ENCODE assay signal across 10 cellular contexts in the genomic region with DNA sequence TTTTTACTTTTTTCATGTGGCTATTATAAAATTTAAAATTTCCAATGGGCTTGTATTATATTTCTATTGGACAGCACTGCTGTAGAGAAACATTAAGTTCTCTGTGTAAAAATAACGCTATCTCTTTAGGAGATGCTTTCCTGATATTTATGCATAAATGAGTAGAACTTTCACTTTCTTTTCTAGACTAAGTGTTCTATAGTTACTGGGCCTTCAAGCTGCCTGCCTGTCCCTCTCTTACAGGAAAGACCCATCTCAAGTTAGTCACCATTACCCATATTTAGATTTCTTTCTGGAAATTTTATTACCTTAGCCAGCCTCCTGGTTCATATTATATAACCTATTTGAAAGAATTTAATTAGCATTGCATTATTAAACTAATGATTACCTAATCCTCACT. TPM values are rescaled to one million over a fixed set of nuclear protein-coding genes. Genes with fewer than 3 reads are reported as not detected.
A peak's percentile ranks its signal among the peaks of the same experiment; 100 is the strongest.
DNase-seq lines count a peak whose midpoint lies in the region; ATAC-seq, FAIRE-seq and TF ChIP-seq lines count a peak whose summit lies in the region.
"Had no signal": no experiment of that assay in that cellular context is flagged by ENCODE, and none has a peak within 500 bp of the region (broad histone marks: within the 10 kb centered on the region; RNA-seq: fewer than 3 reads in every experiment).

No MANE protein-coding gene starts in this region.

- H3K4me1 ChIP-seq in SJCRH30 (peaks cover 10% of the 10 kb centered on the region), right lobe of liver (peaks cover 0 to 6% (median 0%) of the 10 kb centered on the region in 4 donors)

- H3K36me3 Mint-ChIP-seq in immature natural killer cell, result peaks cover 0 to 11% (median 0%) of the 10 kb centered on the region in 3 donors

- H3K36me3 ChIP-seq in SJCRH30 (no peaks in the 10 kb centered on the region), right lobe of liver (no peaks in the 10 kb centered on the region)

- H3K9me3 Mint-ChIP-seq in immature natural killer cell, result no peaks in the 10 kb centered on the region

- H3K27ac Mint-ChIP-seq in immature natural killer cell, result peak overlapping the region; percentile 76 to 93 (median 89)

- no peak for TF ChIP-seq POLR2A in GM12892 (IDR thresholded peaks at IDR 0.05; ENCODE audit: low read depth, low read length)
- TF ChIP-seq POLR2A in right lobe of liver (IDR thresholded peaks at IDR 0.05), result no peak

- H3K4me3 ChIP-seq in SJCRH30 (no peak overlapping the region), right lobe of liver (no peak overlapping the region)

- H3K27me3 Mint-ChIP-seq in immature natural killer cell (ENCODE audit: low read depth in 3 of 3), result peaks cover 6 to 17% (median 10%) of the 10 kb centered on the region in 3 donors

- WGBS in right lobe of liver (ENCODE audit: insufficient coverage, low coverage, low lambda C conversion rate, missing lambda C conversion rate), result 33% methylated on average over 1 of the region's 1 CpG

- H3K9me3 ChIP-seq in SJCRH30 (replicated peaks), result peaks cover 9% of the 10 kb centered on the region; the same call in 1 of the 2 replicates
- no peaks in the 10 kb centered on the region for H3K9me3 ChIP-seq in right lobe of liver

- TF ChIP-seq CTCF in right lobe of liver (IDR thresholded peaks at IDR 0.05), result no peak

- H3K27ac ChIP-seq in SJCRH30, result no peak overlapping the region
- H3K27ac ChIP-seq in right lobe of liver, result no peak overlapping the region

- FAIRE-seq in GM12892 (lab: Jason Lieb, UNC), result peak; percentile 78

- H3K27me3 ChIP-seq in SJCRH30 (no peaks in the 10 kb centered on the region), right lobe of liver (peaks cover 0 to 2% of the 10 kb centered on the region in 2 donors)

- H3K4me1 Mint-ChIP-seq in immature natural killer cell, result peaks cover 69 to 89% of the 10 kb centered on the region in 2 donors

- peak; percentile 37 for ATAC-seq in GM21528 (IDR thresholded peaks at IDR 0.05; ENCODE audit: low FRiP score, unreplicated experiment)
- no peak for ATAC-seq in right lobe of liver
- ATAC-seq: Panc1 had no signal

- intact Hi-C loops in right lobe of liver (cut with DNase I), result no loop called here

- H3K4me3 Mint-ChIP-seq in immature natural killer cell, result peak overlapping the region; percentile 40 to 88 (median 77)

- DNase-seq in GM12892 (ENCODE audit: insufficient read length) (no peak), M059J (ENCODE audit: low read depth) (peak; percentile 11), immature natural killer cell (peak in 1 of 3 donors; percentile 47), germinal center (ENCODE audit: low spot score) (no peak), SJCRH30 (no peak), amygdala (lab: John Stamatoyannopoulos, UW) (no peak), right lobe of liver (no peak)
- DNase-seq: nucleus accumbens had no signal

RNA-seq across cellular contexts. Expression of a gene that starts 4.8 kb away (rescaled TPM):
- 35.3 TPM for polyA plus RNA-seq in GM12892 (2012; ENCODE audit: missing spikeins)
- total RNA-seq in M059J (2014; rRNA removed; shearing (Covaris generic)), result 38.2 and 47.6 TPM in 2 replicates
- polyA plus RNA-seq in immature natural killer cell, result 100 to 1,000 TPM; 102 to 132 (median 117) TPM
- total RNA-seq in SJCRH30 (2014; rRNA removed; shearing (Covaris generic)), result 22.1 and 22.7 TPM in 2 replicates
- 1 to 10 TPM; 1.2 to 7.4 (median 3.6) TPM for total RNA-seq in right lobe of liver
